Comparison of ENCODE assay signal across 8 cellular contexts in genomic region chrX:129540068-129540653, GRCh38. TPM values are rescaled to one million over a fixed set of nuclear protein-coding genes. Genes with fewer than 3 reads are reported as not detected.
DNase-seq lines count a peak whose midpoint lies in the region; ATAC-seq and TF ChIP-seq lines count a peak whose summit lies in the region.

Gene OCRL, plus strand, starts transcription at chrX:129540259. Its CDS starts 181 bp downstream, at chrX:129540440.

- DNase-seq in BJ (ENCODE audit: low read depth) (no peak), NCI-H345 treated with DMSO at 0.1 percent for 48 hours (lab: John Stamatoyannopoulos, UW; ENCODE audit: unreplicated experiment) (peak; percentile 15), lung (ENCODE audit: low spot score) (peak; percentile 73)
- peak; percentile 83 for DNase-seq in activated CD4-positive, alpha-beta T cell treated with anti-CD3 and anti-CD28 coated beads, Interleukin-2, amount 10 ng/mL, durations not matched to agents 24 days and 14 days
- DNase-seq in effector CD8-positive, alpha-beta T cell (lab: John Stamatoyannopoulos, UW): peak; percentile 18
- DNase-seq in stimulated activated CD4-positive, alpha-beta T cell treated with anti-CD3 and anti-CD28 coated beads, TNF-alpha, amount 100 ng/mL, for 48 hours (ENCODE audit: low read depth in 3 of 3): peak; percentile 15 to 37 (median 33)

- TF ChIP-seq CTCF in BJ (IDR thresholded peaks at IDR 0.05; ENCODE audit: insufficient read depth, low read depth, low read length): peak; percentile 78
- peak; percentile 16 for TF ChIP-seq CTCF in lung (IDR thresholded peaks at IDR 0.05; ENCODE audit: control extremely low read depth, extremely low read depth)

- H3K36me3 ChIP-seq in BJ (ENCODE audit: control insufficient read depth, insufficient read depth, low read length) (no peaks in the 10 kb centered on the region), lung (ENCODE audit: control insufficient read depth in 2 of 2, insufficient read depth in 2 of 2, low read length in 2 of 2) (no peaks in the 10 kb centered on the region)

- H3K27me3 ChIP-seq in BJ (ENCODE audit: control insufficient read depth, insufficient read depth, low read length): no peaks in the 10 kb centered on the region
- H3K27me3 ChIP-seq in lung (ENCODE audit: control insufficient read depth, insufficient read depth): no peaks in the 10 kb centered on the region

- peak; percentile 46 for TF ChIP-seq POLR2A in GM18951 (IDR thresholded peaks at IDR 0.05; ENCODE audit: extremely low read depth, insufficient read depth, insufficient read length)

- H3K27ac ChIP-seq in lung (ENCODE audit: low read depth in 1 of 2, low read length in 1 of 2): peak within 1 kb of the TSS; percentile 72 to 80

- H3K9me3 Mint-ChIP-seq in activated CD4-positive, alpha-beta T cell treated with anti-CD3 and anti-CD28 coated beads, Interleukin-2, amount 10 ng/mL, durations not matched to agents 24 days and 14 days: no peaks in the 10 kb centered on the region

- in situ Hi-C loops in GM18951 (cut with MboI; ENCODE audit: low sequenced_read_pairs, unreplicated experiment): no loop called here

- H3K4me1 ChIP-seq in lung (ENCODE audit: control insufficient read depth in 2 of 2, insufficient read depth in 2 of 2, low read length in 2 of 2): no peaks in the 10 kb centered on the region

- peaks cover 0 to 3% of the 10 kb centered on the region in 2 donors for H3K9me3 ChIP-seq in lung (ENCODE audit: control insufficient read depth in 2 of 2, insufficient read depth in 1 of 2, low read length in 1 of 2)

- POLR2A ChIA-PET in BJ (lab: Charles Lee): interaction anchor here (0.6 kb wide), 1 partner anchor 30 kb away, joined by 6 read pairs; no protein-coding TSS in a partner anchor

- H3K4me1 Mint-ChIP-seq in activated CD4-positive, alpha-beta T cell treated with anti-CD3 and anti-CD28 coated beads, Interleukin-2, amount 10 ng/mL, durations not matched to agents 24 days and 14 days: peaks cover 3% of the 10 kb centered on the region

- H3K4me3 ChIP-seq in BJ (ENCODE audit: low read depth, low read length): peak within 1 kb of the TSS; percentile 67
- peak within 1 kb of the TSS; percentile 76 for H3K4me3 ChIP-seq in lung

- ATAC-seq in HG03108 (IDR thresholded peaks at IDR 0.05; ENCODE audit: unreplicated experiment) (peak; percentile 91), lung (ENCODE audit: insufficient read depth, low FRiP score) (peak; percentile 91)

- CTCF ChIA-PET in BJ (lab: Yijun Ruan, JAX): interaction anchor here (0.6 to 1.0 kb wide), 4 partner anchors 9 to 22 kb away, joined by 3 to 4 read pairs (median 4); no protein-coding TSS in a partner anchor

- peak within 1 kb of the TSS; percentile 15 for H3K27ac Mint-ChIP-seq in activated CD4-positive, alpha-beta T cell treated with anti-CD3 and anti-CD28 coated beads, Interleukin-2, amount 10 ng/mL, durations not matched to agents 24 days and 14 days

- intact Hi-C loops in activated CD4-positive, alpha-beta T cell treated with anti-CD3 and anti-CD28 coated beads, Interleukin-2, amount 10 ng/mL, durations not matched to agents 24 days and 14 days (cut with micrococcal nuclease): no loop called here

- H3K27me3 Mint-ChIP-seq in activated CD4-positive, alpha-beta T cell treated with anti-CD3 and anti-CD28 coated beads, Interleukin-2, amount 10 ng/mL, durations not matched to agents 24 days and 14 days: peaks cover 11% of the 10 kb centered on the region

- no peaks in the 10 kb centered on the region for H3K36me3 Mint-ChIP-seq in activated CD4-positive, alpha-beta T cell treated with anti-CD3 and anti-CD28 coated beads, Interleukin-2, amount 10 ng/mL, durations not matched to agents 24 days and 14 days (ENCODE audit: low read depth)

- H3K4me3 Mint-ChIP-seq in activated CD4-positive, alpha-beta T cell treated with anti-CD3 and anti-CD28 coated beads, Interleukin-2, amount 10 ng/mL, durations not matched to agents 24 days and 14 days: peak within 1 kb of the TSS; percentile 78

- 0 to 23% methylated on average over 11 to 60 of the region's 60 CpGs for WGBS in lung, 2 donors

RNA-seq across cellular contexts. Expression of gene OCRL, which starts in this region (rescaled TPM):
- polyA plus RNA-seq in BJ (2011; rRNA removed) (16.4 and 22.0 TPM in 2 replicates), lung (1 to 10 TPM; 8.6 to 9.9 TPM)
- 10.0 and 13.6 TPM in 2 replicates for polyA minus RNA-seq in BJ (2011; rRNA and poly(A)+ RNA removed)
- 3.8 and 4.2 TPM in 2 replicates for total RNA-seq in activated CD4-positive, alpha-beta T cell treated with anti-CD3 and anti-CD28 coated beads, Interleukin-2, amount 10 ng/mL, durations not matched to agents 24 days and 14 days
- total RNA-seq in lung: 10 to 100 TPM; 18.2 to 20.2 TPM
